Comparison of ENCODE assay signal across 28 cellular contexts in the genomic region with DNA sequence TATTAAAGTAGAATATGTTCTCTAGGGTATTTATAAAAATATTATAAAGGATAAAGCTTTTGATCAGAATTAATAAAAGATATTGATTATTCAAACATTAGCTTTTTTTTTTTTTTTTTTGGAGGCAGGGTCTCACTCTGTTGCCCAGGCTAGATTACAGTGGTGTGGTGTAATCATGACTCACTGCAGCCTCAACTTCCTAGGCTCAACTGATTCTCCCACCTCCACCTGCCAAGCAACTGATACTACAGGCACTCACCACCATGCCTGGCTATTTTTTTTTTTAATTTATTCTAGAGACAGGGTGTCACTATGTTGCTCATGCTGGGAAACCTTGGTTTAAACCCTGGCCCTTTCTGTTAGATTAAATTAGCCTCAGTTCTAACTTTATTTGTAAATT.
"Had no signal": no experiment of that assay in that cellular context is flagged by ENCODE, and none has a peak within 500 bp of the region (broad histone marks: within the 10 kb centered on the region; RNA-seq: fewer than 3 reads in every experiment).

No MANE protein-coding gene starts in this region.

- H3K4me3 ChIP-seq: adrenal gland, colonic mucosa, dorsolateral prefrontal cortex, heart right ventricle, left lung, lung, ovary, psoas muscle, tibial artery had no signal

- H3K27ac ChIP-seq: adrenal gland, colonic mucosa, dorsolateral prefrontal cortex, heart right ventricle, left lung, neutrophil, ovary, psoas muscle, tibial artery had no signal

- H3K4me3 Mint-ChIP-seq: activated naive CD8-positive, alpha-beta T cell; activated T-cell treated with anti-CD3 and anti-CD28 coated beads, Interleukin-2, amount 50 U/mL, for 4 hours; effector memory CD8-positive, alpha-beta T cell; immature natural killer cell; nephron; stimulated activated naive CD8-positive, alpha-beta T cell treated with anti-CD3 and anti-CD28 coated beads, Interleukin-15, Interleukin-2, amounts not matched to agents 100 ng/mL and 50 ng/mL, for 24 hours; T-cell had no signal

- H3K27ac Mint-ChIP-seq: activated naive CD8-positive, alpha-beta T cell; activated T-helper 2 cell treated with anti-CD3 and anti-CD28 coated beads, Interferon-gamma antibody, Interleukin-2, Interleukin-4, amounts not matched to agents 10 μg/mL and 5 μg/mL and 100 μg/mL, durations not matched to agents 14 hours and 24 hours and 36 hours; effector memory CD8-positive, alpha-beta T cell; immature natural killer cell; nephron; stimulated activated naive CD8-positive, alpha-beta T cell treated with anti-CD3 and anti-CD28 coated beads, Interleukin-15, Interleukin-2, amounts not matched to agents 100 ng/mL and 50 ng/mL, for 24 hours; T-cell had no signal

- ATAC-seq: activated T-cell treated with anti-CD3 and anti-CD28 coated beads, Interleukin-2, amount 50 U/mL, for 4 hours; effector memory CD8-positive, alpha-beta T cell; heart right ventricle; left lung; psoas muscle; right cardiac atrium; T-cell had no signal

- H3K4me1 ChIP-seq: adrenal gland, colonic mucosa had no signal

- H3K36me3 Mint-ChIP-seq: activated naive CD8-positive, alpha-beta T cell; immature natural killer cell; T-cell had no signal

- H3K9me3 Mint-ChIP-seq: activated T-cell treated with anti-CD3 and anti-CD28 coated beads, Interleukin-2, amount 50 U/mL, for 4 hours; activated T-helper 2 cell treated with anti-CD3 and anti-CD28 coated beads, Interferon-gamma antibody, Interleukin-2, Interleukin-4, amounts not matched to agents 10 μg/mL and 5 μg/mL and 100 μg/mL, durations not matched to agents 14 hours and 24 hours and 36 hours; effector memory CD8-positive, alpha-beta T cell; stimulated activated naive CD8-positive, alpha-beta T cell treated with anti-CD3 and anti-CD28 coated beads, Interleukin-15, Interleukin-2, amounts not matched to agents 100 ng/mL and 50 ng/mL, for 24 hours had no signal

- DNase-seq: activated CD4-positive, alpha-beta T cell treated with anti-CD3 and anti-CD28 coated beads for 4 hours; activated CD4-positive, alpha-beta T cell treated with anti-CD3 and anti-CD28 coated beads, Interleukin-2, amount 50 U/mL, for 48 hours; activated CD4-positive, CD25-positive, alpha-beta regulatory T cell; activated CD8-positive, alpha-beta memory T cell treated with anti-CD3 and anti-CD28 coated beads, Interleukin-2, amount 50 U/mL, for 48 hours; activated naive CD4-positive, alpha-beta T cell; activated T-cell treated with anti-CD3 and anti-CD28 coated beads, Interleukin-2, amount 50 U/mL, for 4 hours; adrenal gland; colonic mucosa; dorsolateral prefrontal cortex; effector memory CD8-positive, alpha-beta T cell; heart right ventricle; immature natural killer cell; left lung; ovary; psoas muscle; right cardiac atrium; stimulated activated CD4-positive, alpha-beta T cell treated with anti-CD3 and anti-CD28 coated beads, Interleukin-12 subunit alpha, Interleukin-12 subunit beta, amount 100 ng/mL, for 4 hours; stimulated activated CD4-positive, alpha-beta T cell treated with anti-CD3 and anti-CD28 coated beads, Interleukin-4, amount 100 ng/mL, for 4 hours; substantia nigra; T-cell; tibial artery had no signal

- FAIRE-seq: astrocyte had no signal

- H3K27me3 Mint-ChIP-seq: effector memory CD8-positive, alpha-beta T cell had no signal

- H3K36me3 ChIP-seq: adrenal gland, colonic mucosa, heart right ventricle, left lung, neutrophil, ovary, tibial artery had no signal

- H3K4me1 Mint-ChIP-seq: immature natural killer cell, T-cell had no signal

- H3K27me3 ChIP-seq: adrenal gland, colonic mucosa, dorsolateral prefrontal cortex, heart right ventricle, left lung, neutrophil, ovary, tibial artery had no signal
